Comparison of ENCODE assay signal across 7 cellular contexts in genomic region chr9:123936575-123936974, GRCh38. TPM values are rescaled to one million over a fixed set of nuclear protein-coding genes. Genes with fewer than 3 reads are reported as not detected.
DNase-seq lines count a peak whose midpoint lies in the region; ATAC-seq, FAIRE-seq and TF ChIP-seq lines count a peak whose summit lies in the region.
"Not testable (repeated sequence)": the region's sequence is repeated elsewhere in the genome, so short reads cannot be mapped to it uniquely, and the experiment has no call there.

No MANE protein-coding gene starts in this region.

- in situ Hi-C loops in K562 (cut with MboI); HepG2 (cut with HindIII; ENCODE audit: extremely low pct_ligation_motif_present, low pct_unique_long_range_greater_than_20kb): not testable (repeated sequence)

- H3K9me2 ChIP-seq in Karpas-422 (replicated peaks; ENCODE audit: insufficient read depth, low read length): not testable (repeated sequence)

- not testable (repeated sequence) for BruUV-seq in K562 (replicated peaks; lab: Mats Ljungman, UMichigan); HepG2 (replicated peaks; lab: Mats Ljungman, UMichigan)

- not testable (repeated sequence) for H3K9me3 Mint-ChIP-seq in endothelial cell (ENCODE audit: unreplicated experiment)
- peaks cover 12% of the 10 kb centered on the region for H3K9me3 Mint-ChIP-seq in neural progenitor cell

- H3K27me3 Mint-ChIP-seq in endothelial cell (ENCODE audit: unreplicated experiment); neural progenitor cell (ENCODE audit: insufficient read depth, low read depth): not testable (repeated sequence)

- not testable (repeated sequence) for H3K9me3 ChIP-seq in HEK293 (ENCODE audit: control insufficient read depth, insufficient read depth, low read depth, low read length); Karpas-422 (ENCODE audit: low read length); K562 (replicated peaks; ENCODE audit: control insufficient read depth, insufficient read depth, low read depth, low read length); HepG2 (ENCODE audit: low read length); neural progenitor cell (ENCODE audit: low read depth)

- TF ChIP-seq POLR2A in K562 (conservative IDR thresholded peaks at IDR 0.05); HepG2 (IDR thresholded peaks at IDR 0.05; ENCODE audit: insufficient read depth in 1 of 2, low read depth in 2 of 2, low read length in 2 of 2): not testable (repeated sequence)

- H3K4me1 ChIP-seq in HEK293 (ENCODE audit: control insufficient read depth, insufficient read depth, low read length); Karpas-422 (ENCODE audit: low read length); K562 (replicated peaks in 1 of 2; ENCODE audit: control insufficient read depth in 2 of 2, insufficient read depth in 2 of 2, low read length in 2 of 2): not testable (repeated sequence)
- H3K4me1 ChIP-seq in HepG2 (ENCODE audit: insufficient read depth, low read length): peaks cover 55% of the 10 kb centered on the region
- H3K4me1 ChIP-seq in neural progenitor cell: peaks cover 10% of the 10 kb centered on the region

- H3K79me2 ChIP-seq in Karpas-422 (ENCODE audit: low read length); K562 (ENCODE audit: control insufficient read depth, insufficient read depth, low read length); HepG2 (ENCODE audit: insufficient read depth, low read length); neural progenitor cell (ENCODE audit: low read depth): not testable (repeated sequence)

- CTCF ChIA-PET in HEK293 (lab: Yijun Ruan, JAX): interaction anchor here (0.7 to 0.8 kb wide), 2 partner anchors 68 to 105 kb away, joined by 4 read pairs; no protein-coding TSS in a partner anchor
- CTCF ChIA-PET in K562 (lab: Yijun Ruan, JAX; ENCODE audit: low intra/inter-chr PET ratio); HepG2 (lab: Yijun Ruan, JAX; ENCODE audit: low intra/inter-chr PET ratio, low total read pairs): not testable (repeated sequence)

- DNase-seq in Karpas-422 (peak; percentile 34), islet precursor cell (peak; percentile 1)
- not testable (repeated sequence) for DNase-seq in K562 (ENCODE audit: extremely low read depth in 1 of 4, low spot score in 3 of 4); endothelial cell (ENCODE audit: low spot score); HepG2 (ENCODE audit: low spot score); neural progenitor cell (ENCODE audit: low spot score)

- POLR2A ChIA-PET in HEK293 (lab: Yijun Ruan, JAX); HepG2 (lab: Yijun Ruan, JAX): not testable (repeated sequence)
- POLR2A ChIA-PET in K562 (lab: Yijun Ruan, JAX): interaction anchor here (1.0 kb wide), 1 partner anchor 10 kb away, joined by 4 read pairs; no protein-coding TSS in a partner anchor

- not testable (repeated sequence) for H3K4me3 ChIP-seq in HEK293 (ENCODE audit: low read depth, low read length); Karpas-422 (ENCODE audit: low read length); K562; HepG2 (replicated peaks in 1 of 3; ENCODE audit: insufficient read depth in 1 of 3, low read depth in 2 of 3, low read length in 3 of 3); neural progenitor cell

- not testable (repeated sequence) for H3K27ac Mint-ChIP-seq in endothelial cell (ENCODE audit: unreplicated experiment); neural progenitor cell

- H3K36me3 ChIP-seq in HEK293 (ENCODE audit: control insufficient read depth in 2 of 2, insufficient read depth in 1 of 2, low read length in 2 of 2); Karpas-422 (ENCODE audit: insufficient read depth, low read length); K562 (ENCODE audit: control insufficient read depth, insufficient read depth, low read length); HepG2 (replicated peaks in 1 of 2; ENCODE audit: control insufficient read depth in 1 of 2, insufficient read depth in 2 of 2, low read length in 2 of 2); neural progenitor cell: not testable (repeated sequence)

- not testable (repeated sequence) for H4K20me1 ChIP-seq in Karpas-422 (ENCODE audit: insufficient read depth, low read depth, low read length); K562 (replicated peaks; ENCODE audit: control insufficient read depth, insufficient read depth, low read length); HepG2 (ENCODE audit: insufficient read depth, low read length); neural progenitor cell (ENCODE audit: low read depth)

- not testable (repeated sequence) for TF ChIP-seq CTCF in HEK293 (tag by site-specific recombination; IDR thresholded peaks at IDR 0.05); K562 (IDR thresholded peaks at IDR 0.05 in 2 of 3, conservative IDR thresholded peaks at IDR 0.05 in 1 of 3; ENCODE audit: insufficient read depth in 2 of 3, low read depth in 1 of 3, low read length in 3 of 3); endothelial cell (IDR thresholded peaks at IDR 0.05; ENCODE audit: unreplicated experiment); HepG2 (CRISPR knock-in tag; IDR thresholded peaks at IDR 0.05); neural progenitor cell (IDR thresholded peaks at IDR 0.05)

- H3K36me3 Mint-ChIP-seq in endothelial cell (ENCODE audit: low read depth, unreplicated experiment); neural progenitor cell: not testable (repeated sequence)

- not testable (repeated sequence) for TF ChIP-seq EP300 in K562 (IDR thresholded peaks at IDR 0.05; ENCODE audit: low read length); HepG2 (IDR thresholded peaks at IDR 0.05; ENCODE audit: low read depth in 2 of 2, low read length in 2 of 2); HepG2 (CRISPR knock-in tag; IDR thresholded peaks at IDR 0.05; ENCODE audit: borderline replicate concordance)

- not testable (repeated sequence) for H3F3A ChIP-seq in neural progenitor cell (ENCODE audit: low read depth)

- intact Hi-C loops in K562 (cut with micrococcal nuclease); HepG2 (cut with micrococcal nuclease; ENCODE audit: unreplicated experiment): not testable (repeated sequence)

- TF ChIP-seq RAD21 in K562 (CRISPR knock-in tag; conservative IDR thresholded peaks at IDR 0.05 in 1 of 2, IDR thresholded peaks at IDR 0.05 in 1 of 2); HepG2 (CRISPR knock-in tag; IDR thresholded peaks at IDR 0.05): not testable (repeated sequence)

- not testable (repeated sequence) for H3K9me1 ChIP-seq in K562 (ENCODE audit: control insufficient read depth, insufficient read depth, low read length)

- 7% methylated on average over 3 of the region's 3 CpGs for WGBS in K562 (ENCODE audit: insufficient coverage, low coverage, missing lambda C conversion rate)
- WGBS in HepG2 (ENCODE audit: low lambda C conversion rate): 49% methylated on average over 3 of the region's 3 CpGs

- H3K27ac ChIP-seq in HEK293 (ENCODE audit: extremely low read depth, low read depth, low read length); Karpas-422 (ENCODE audit: low read length); K562 (ENCODE audit: extremely low read depth, low read depth, low read length); HepG2 (ENCODE audit: extremely low read length, insufficient read depth, low read length); neural progenitor cell: not testable (repeated sequence)

- H3K9ac ChIP-seq in Karpas-422 (ENCODE audit: low read length); K562 (ENCODE audit: insufficient read depth in 1 of 2, low read depth in 2 of 2, low read length in 2 of 2); HepG2 (ENCODE audit: insufficient read depth, low read depth, low read length); neural progenitor cell: not testable (repeated sequence)

- not testable (repeated sequence) for H3K4me2 ChIP-seq in Karpas-422 (ENCODE audit: low read depth, low read length, poor library complexity, severe bottlenecking); K562 (ENCODE audit: insufficient read depth, low read length); HepG2 (ENCODE audit: low read depth, low read length); neural progenitor cell

- not testable (repeated sequence) for FAIRE-seq in K562 (lab: Jason Lieb, UNC); HepG2 (lab: Jason Lieb, UNC)

- H3K4me3 Mint-ChIP-seq in endothelial cell (ENCODE audit: unreplicated experiment): peak overlapping the region; percentile 67
- peak overlapping the region; percentile 61 for H3K4me3 Mint-ChIP-seq in neural progenitor cell

- H3K4me1 Mint-ChIP-seq in endothelial cell (ENCODE audit: unreplicated experiment); neural progenitor cell: not testable (repeated sequence)

- H3K27me3 ChIP-seq in Karpas-422 (ENCODE audit: low read length); HepG2 (ENCODE audit: control insufficient read depth in 1 of 2, insufficient read depth in 2 of 2, low read length in 2 of 2); neural progenitor cell: not testable (repeated sequence)
- H3K27me3 ChIP-seq in K562 (ENCODE audit: control insufficient read depth in 2 of 2, insufficient read depth in 2 of 2, low read length in 2 of 2): peaks cover 7 to 15% of the 10 kb centered on the region in 2 experiments

- H2AFZ ChIP-seq in Karpas-422 (ENCODE audit: low read length); K562 (ENCODE audit: low read depth, low read length); HepG2 (ENCODE audit: low read length); neural progenitor cell (replicated peaks): not testable (repeated sequence)

- not testable (repeated sequence) for ATAC-seq in K562, HepG2

RNA-seq across cellular contexts. Expression of gene DENND1A, which starts 6.6 kb away (rescaled TPM):
- total RNA-seq in Karpas-422 (2014; rRNA removed; shearing (Covaris generic); ENCODE audit: low replicate concordance): 13.0 and 50.1 TPM in 2 replicates
- 113 and 184 TPM in 2 replicates for total RNA-seq in K562 (2011; cell fraction: chromatin; rRNA removed; ENCODE audit: low replicate concordance)
- 47.5 and 54.5 TPM in 2 replicates for total RNA-seq in K562 (2011; cell fraction: nucleolus; rRNA removed)
- total RNA-seq in K562 (2011; cell fraction: nucleoplasm; rRNA removed): 95.0 and 115 TPM in 2 replicates
- total RNA-seq in K562 (2014; rRNA removed): 15.6 and 15.7 TPM in 2 replicates
- 12.8 and 13.3 TPM in 2 replicates for total RNA-seq in K562 (2014; rRNA removed; fragmentation: Illumina TruSeq; extraction: Trizol)
- 10.2 and 12.7 TPM in 2 replicates for total RNA-seq in K562 (2015; rRNA removed; fragmentation: Illumina TruSeq; extraction: Trizol)
- total RNA-seq in K562 (2021): 27.9 and 28.5 TPM in 2 replicates
- polyA plus RNA-seq in K562 (2011; rRNA removed): 29.5 and 41.9 TPM in 2 replicates
- polyA plus RNA-seq in K562 (2011; cell fraction: cytosol; rRNA removed): 52.6 and 55.0 TPM in 2 replicates
- 45.9 and 63.9 TPM in 2 replicates for polyA plus RNA-seq in K562 (2011; cell fraction: nucleus; rRNA removed)
- 20.1 and 23.6 TPM in 2 replicates for polyA plus RNA-seq in K562 (2012)
- 19.1 and 25.8 TPM in 2 replicates for polyA plus RNA-seq in K562 (2014; fragmentation: Illumina TruSeq; extraction: Trizol)
- 1 to 10 TPM; 7.6 to 7.7 TPM for polyA plus RNA-seq in K562 (2014; fragmentation: Nextera tagmentation; extraction: Ambion mirVana)
- 17.3 and 22.7 TPM in 2 replicates for polyA plus RNA-seq in K562 (2014; rRNA removed)
- 38.7 and 44.7 TPM in 2 replicates for polyA minus RNA-seq in K562 (2011; rRNA and poly(A)+ RNA removed)
- 22.0 and 34.3 TPM in 2 replicates for polyA minus RNA-seq in K562 (2011; cell fraction: cytosol; rRNA and poly(A)+ RNA removed)
- polyA minus RNA-seq in K562 (2011; cell fraction: nucleus; rRNA and poly(A)+ RNA removed): 28.7 and 29.8 TPM in 2 replicates
- 14.1 TPM for total RNA-seq in endothelial cell (ENCODE audit: unreplicated experiment)
- 14.8 and 15.6 TPM in 2 replicates for total RNA-seq in HepG2 (2016; rRNA removed; fragmentation: Illumina TruSeq; extraction: Trizol)
- 23.4 and 25.6 TPM in 2 replicates for total RNA-seq in HepG2 (2016; cell fraction: cytosol; rRNA removed; fragmentation: Illumina TruSeq; extraction: Trizol; ENCODE audit: low read depth)
- total RNA-seq in HepG2 (2016; cell fraction: insoluble cytoplasmic fraction; rRNA removed; fragmentation: Illumina TruSeq; extraction: Trizol): 16.1 and 16.3 TPM in 2 replicates
- 44.3 and 49.4 TPM in 2 replicates for total RNA-seq in HepG2 (2016; cell fraction: membrane; rRNA removed; fragmentation: Illumina TruSeq; extraction: Trizol)
- total RNA-seq in HepG2 (2016; cell fraction: nucleus; rRNA removed; fragmentation: Illumina TruSeq; extraction: Trizol): 15.1 and 18.6 TPM in 2 replicates
- 26.5 and 30.1 TPM in 2 replicates for polyA plus RNA-seq in HepG2 (2011; rRNA removed)
- polyA plus RNA-seq in HepG2 (2011; cell fraction: cytosol; rRNA removed): 20.1 and 28.8 TPM in 2 replicates
- polyA plus RNA-seq in HepG2 (2011; cell fraction: nucleus; rRNA removed): 47.6 and 49.8 TPM in 2 replicates
- 21.0 and 36.9 TPM in 2 replicates for polyA plus RNA-seq in HepG2 (2012)
- 43.8 and 44.4 TPM in 2 replicates for polyA plus RNA-seq in HepG2 (2016; cell fraction: cytosol; fragmentation: Illumina TruSeq; extraction: Trizol; ENCODE audit: low read depth)
- 22.2 and 25.7 TPM in 2 replicates for polyA plus RNA-seq in HepG2 (2016; cell fraction: insoluble cytoplasmic fraction; fragmentation: Illumina TruSeq; extraction: Trizol; ENCODE audit: low read depth)
- polyA plus RNA-seq in HepG2 (2016; cell fraction: membrane; fragmentation: Illumina TruSeq; extraction: Trizol; ENCODE audit: low read depth): 60.1 and 62.7 TPM in 2 replicates
- polyA plus RNA-seq in HepG2 (2016; cell fraction: nucleus; fragmentation: Illumina TruSeq; extraction: Trizol; ENCODE audit: insufficient read depth, low read depth): 19.7 and 22.6 TPM in 2 replicates
- 109 and 119 TPM in 2 replicates for polyA minus RNA-seq in HepG2 (2011; rRNA and poly(A)+ RNA removed; ENCODE audit: low replicate concordance)
- polyA minus RNA-seq in HepG2 (2011; cell fraction: cytosol; rRNA and poly(A)+ RNA removed): 20.6 and 22.8 TPM in 2 replicates
- 61.7 and 62.4 TPM in 2 replicates for polyA minus RNA-seq in HepG2 (2011; cell fraction: nucleus; rRNA and poly(A)+ RNA removed)
- total RNA-seq in neural progenitor cell (ENCODE audit: low replicate concordance): 37.4 and 48.1 TPM in 2 replicates
